17 cellular contexts compared by ENCODE assay signal in genomic region chr7:30247546-30248386, GRCh38. TPM values are rescaled to one million over a fixed set of nuclear protein-coding genes. Genes with fewer than 3 reads are reported as not detected.
DNase-seq lines count a peak whose midpoint lies in the region; ATAC-seq, FAIRE-seq and TF ChIP-seq lines count a peak whose summit lies in the region.
"Had no signal": no experiment of that assay in that cellular context is flagged by ENCODE, and none has a peak within 500 bp of the region (broad histone marks: within the 10 kb centered on the region; RNA-seq: fewer than 3 reads in every experiment).

No MANE protein-coding gene starts in this region.

- H3K36me3 Mint-ChIP-seq in natural killer cell treated with Interleukin-12 subunit alpha and Interleukin-12 subunit beta and Interleukin-15 and Interleukin-18, amount 100 ng/mL, for 72 hours = no peaks in the 10 kb centered on the region

- intact Hi-C loops in left colon (cut with DNase I, micrococcal nuclease) = no loop called here
- intact Hi-C loops in sigmoid colon (cut with DNase I) = no loop called here

- no peak for TF ChIP-seq CTCF in sigmoid colon (IDR thresholded peaks at IDR 0.05)
- TF ChIP-seq CTCF in D721Med (IDR thresholded peaks at IDR 0.05; ENCODE audit: insufficient read depth, missing control alignments) = no peak

- no peak overlapping the region for H3K4me3 Mint-ChIP-seq in natural killer cell treated with Interleukin-12 subunit alpha and Interleukin-12 subunit beta and Interleukin-15 and Interleukin-18, amount 100 ng/mL, for 72 hours
- H3K4me3 Mint-ChIP-seq: immature natural killer cell; T-helper 2 cell treated with Interferon-gamma antibody and Interleukin-4, amounts not matched to agents 5 μg/mL and 100 μg/mL, for 36 hours had no signal

- no peak overlapping the region for H3K4me3 ChIP-seq in sigmoid colon
- H3K4me3 ChIP-seq: ascending aorta had no signal

- peak; percentile 54 for ATAC-seq in left colon
- no peak for ATAC-seq in natural killer cell treated with Interleukin-12 subunit alpha and Interleukin-12 subunit beta and Interleukin-15 and Interleukin-18, amount 100 ng/mL, for 72 hours
- ATAC-seq: Panc1; stimulated activated naive CD8-positive, alpha-beta T cell treated with anti-CD3 and anti-CD28 coated beads, Interleukin-15, Interleukin-2, amounts not matched to agents 100 U/mL and 50 U/mL, for 24 hours had no signal

- H3K4me1 Mint-ChIP-seq in natural killer cell treated with Interleukin-12 subunit alpha and Interleukin-12 subunit beta and Interleukin-15 and Interleukin-18, amount 100 ng/mL, for 72 hours (ENCODE audit: low read depth in 2 of 2) = peaks cover 7 to 12% of the 10 kb centered on the region in 2 donors

- peaks cover 0 to 2% (median under 1%) of the 10 kb centered on the region in 4 donors for H3K4me1 ChIP-seq in sigmoid colon
- H3K4me1 ChIP-seq: ascending aorta had no signal

- 46 to 68% methylated on average over 6 of the region's 6 CpGs for WGBS in sigmoid colon, 2 donors

- DNase-seq in DMS153 treated with DMSO at 0.1 percent for 48 hours (lab: John Stamatoyannopoulos, UW; ENCODE audit: unreplicated experiment) (peak; percentile 57), NCI-H1436 (lab: John Stamatoyannopoulos, UW) (peak; percentile 62), NCI-H748 (lab: John Stamatoyannopoulos, UW; ENCODE audit: unreplicated experiment) (peak; percentile 80), left colon (no peak), sigmoid colon (no peak), D721Med (ENCODE audit: insufficient read length, low spot score) (no peak), HCEC 1CT (no peak)
- no peak for DNase-seq in natural killer cell treated with Interleukin-12 subunit alpha and Interleukin-12 subunit beta and Interleukin-15 and Interleukin-18, amount 100 ng/mL, for 72 hours (ENCODE audit: low spot score)
- DNase-seq: activated CD4-positive, alpha-beta T cell treated with anti-CD3 and anti-CD28 coated beads, Interleukin-2, amount 50 U/mL, for 48 hours; activated effector memory CD4-positive, alpha-beta T cell treated with Interleukin-2 at 50 U/mL for 16 hours; DND-41; immature natural killer cell; stimulated activated CD4-positive, alpha-beta T cell treated with anti-CD3 and anti-CD28 coated beads, Interleukin-4, amount 100 ng/mL, for 4 hours; stimulated activated naive CD8-positive, alpha-beta T cell treated with anti-CD3 and anti-CD28 coated beads, Interleukin-15, Interleukin-2, amounts not matched to agents 100 U/mL and 50 U/mL, for 24 hours had no signal

- no peak for FAIRE-seq in D721Med (lab: Jason Lieb, UNC)

- no peaks in the 10 kb centered on the region for H3K27me3 ChIP-seq in sigmoid colon
- H3K27me3 ChIP-seq: ascending aorta had no signal

- no peak overlapping the region for H3K27ac ChIP-seq in sigmoid colon
- H3K27ac ChIP-seq: ascending aorta had no signal

- no peaks in the 10 kb centered on the region for H3K36me3 ChIP-seq in sigmoid colon
- H3K36me3 ChIP-seq: ascending aorta had no signal

- TF ChIP-seq POLR2A in sigmoid colon (IDR thresholded peaks at IDR 0.05) = no peak

- no peaks in the 10 kb centered on the region for H3K9me3 ChIP-seq in sigmoid colon
- H3K9me3 ChIP-seq: ascending aorta had no signal

- no peak overlapping the region for H3K27ac Mint-ChIP-seq in natural killer cell treated with Interleukin-12 subunit alpha and Interleukin-12 subunit beta and Interleukin-15 and Interleukin-18, amount 100 ng/mL, for 72 hours
- H3K27ac Mint-ChIP-seq: immature natural killer cell; T-helper 2 cell treated with Interferon-gamma antibody and Interleukin-4, amounts not matched to agents 5 μg/mL and 100 μg/mL, for 36 hours had no signal

- no peaks in the 10 kb centered on the region for H3K9me3 Mint-ChIP-seq in natural killer cell treated with Interleukin-12 subunit alpha and Interleukin-12 subunit beta and Interleukin-15 and Interleukin-18, amount 100 ng/mL, for 72 hours
- H3K9me3 Mint-ChIP-seq: immature natural killer cell; T-helper 2 cell treated with Interferon-gamma antibody and Interleukin-4, amounts not matched to agents 5 μg/mL and 100 μg/mL, for 36 hours had no signal

- no peaks in the 10 kb centered on the region for H3K27me3 Mint-ChIP-seq in natural killer cell treated with Interleukin-12 subunit alpha and Interleukin-12 subunit beta and Interleukin-15 and Interleukin-18, amount 100 ng/mL, for 72 hours

- no peak for TF ChIP-seq EP300 in sigmoid colon (IDR thresholded peaks at IDR 0.05)

RNA-seq across cellular contexts. Expression of gene ZNRF2, which starts 36.6 kb away (rescaled TPM):
- total RNA-seq in left colon (10 to 100 TPM; 50.3 TPM), sigmoid colon (10 to 100 TPM; 17.2 to 33.8 (median 23.2) TPM)
- polyA plus RNA-seq in sigmoid colon = 10 to 100 TPM; 14.4 to 27.3 (median 22.2) TPM
- 10 to 100 TPM; 10.4 to 12.3 TPM for total RNA-seq in natural killer cell treated with Interleukin-12 subunit alpha and Interleukin-12 subunit beta and Interleukin-15 and Interleukin-18, amount 100 ng/mL, for 72 hours

Comparison
In these comparisons a context has a peak if more than half of its experiments do, and no peak if none do; other contexts are left out.
1. DNase-seq: peak in DMS153 treated with DMSO at 0.1 percent for 48 hours (single experiment), NCI-H1436 (single experiment) and NCI-H748 (single experiment); none in left colon (0 of 2), sigmoid colon (single experiment), D721Med (single experiment), HCEC 1CT (single experiment) and natural killer cell treated with Interleukin-12 subunit alpha and Interleukin-12 subunit beta and Interleukin-15 and Interleukin-18, amount 100 ng/mL, for 72 hours (single experiment).